ENCODE assay signal across 1 cellular context in genomic region chr10:124086787-124087671, GRCh38.
A peak's percentile ranks its signal among the peaks of the same experiment; 100 is the strongest.
TF ChIP-seq lines count a peak whose summit lies in the region.

No MANE protein-coding gene starts in this region.

TF ChIP-seq in SK-N-SH, 30 proteins besides CTCF, POLR2A, EP300 and RAD21 (continued from another document):
- no peak for TF ChIP-seq IRF3 (IDR thresholded peaks at IDR 0.05; ENCODE audit: low read depth, low read length)
- no peak for TF ChIP-seq NRF1 (IDR thresholded peaks at IDR 0.05; ENCODE audit: low read depth, low read length)
- no peak for TF ChIP-seq RFX5 (IDR thresholded peaks at IDR 0.05; ENCODE audit: low read length)
- TF ChIP-seq MXI1 (IDR thresholded peaks at IDR 0.05; ENCODE audit: low read depth, low read length): peak; percentile 20; the same call in 1 of the 2 replicates
- no peak for TF ChIP-seq YY1 (IDR thresholded peaks at IDR 0.05; ENCODE audit: low read depth)
- TF ChIP-seq REST (IDR thresholded peaks at IDR 0.05; ENCODE audit: low read depth, low read length): no peak
- TF ChIP-seq USF2 (IDR thresholded peaks at IDR 0.05; ENCODE audit: borderline replicate concordance, low read depth, low read length): no peak
- TF ChIP-seq JUND (IDR thresholded peaks at IDR 0.05): no peak
- TF ChIP-seq TAF1 (IDR thresholded peaks at IDR 0.05; ENCODE audit: borderline replicate concordance, low read depth, low read length): no peak
- TF ChIP-seq MEF2A (IDR thresholded peaks at IDR 0.05; ENCODE audit: borderline replicate concordance, low read depth): no peak
- TF ChIP-seq CHD2 (IDR thresholded peaks at IDR 0.05; ENCODE audit: low read length, partially characterized antibody): no peak
- no peak for TF ChIP-seq FOSL2 (IDR thresholded peaks at IDR 0.05; ENCODE audit: borderline replicate concordance, low read depth)
- no peak for TF ChIP-seq POLR2AphosphoS5 (IDR thresholded peaks at IDR 0.05; ENCODE audit: low read depth, low read length)
- no peak for TF ChIP-seq FOXM1 (IDR thresholded peaks at IDR 0.05; ENCODE audit: low read depth)
- TF ChIP-seq RXRA (IDR thresholded peaks at IDR 0.05; ENCODE audit: borderline replicate concordance, low read depth): no peak
- no peak for TF ChIP-seq NFIC (IDR thresholded peaks at IDR 0.05; ENCODE audit: borderline replicate concordance)
- no peak for TF ChIP-seq ELF1 (IDR thresholded peaks at IDR 0.05)
- TF ChIP-seq, protein P1, sequence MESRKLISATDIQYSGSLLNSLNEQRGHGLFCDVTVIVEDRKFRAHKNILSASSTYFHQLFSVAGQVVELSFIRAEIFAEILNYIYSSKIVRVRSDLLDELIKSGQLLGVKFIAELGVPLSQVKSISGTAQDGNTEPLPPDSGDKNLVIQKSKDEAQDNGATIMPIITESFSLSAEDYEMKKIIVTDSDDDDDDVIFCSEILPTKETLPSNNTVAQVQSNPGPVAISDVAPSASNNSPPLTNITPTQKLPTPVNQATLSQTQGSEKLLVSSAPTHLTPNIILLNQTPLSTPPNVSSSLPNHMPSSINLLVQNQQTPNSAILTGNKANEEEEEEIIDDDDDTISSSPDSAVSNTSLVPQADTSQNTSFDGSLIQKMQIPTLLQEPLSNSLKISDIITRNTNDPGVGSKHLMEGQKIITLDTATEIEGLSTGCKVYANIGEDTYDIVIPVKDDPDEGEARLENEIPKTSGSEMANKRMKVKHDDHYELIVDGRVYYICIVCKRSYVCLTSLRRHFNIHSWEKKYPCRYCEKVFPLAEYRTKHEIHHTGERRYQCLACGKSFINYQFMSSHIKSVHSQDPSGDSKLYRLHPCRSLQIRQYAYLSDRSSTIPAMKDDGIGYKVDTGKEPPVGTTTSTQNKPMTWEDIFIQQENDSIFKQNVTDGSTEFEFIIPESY (IDR thresholded peaks at IDR 0.05; ENCODE audit: borderline replicate concordance, low read depth): no peak
- no peak for TF ChIP-seq TEAD4 (IDR thresholded peaks at IDR 0.05; ENCODE audit: borderline replicate concordance, insufficient read depth)
- no peak for TF ChIP-seq FOXJ3 (CRISPR knock-in tag; IDR thresholded peaks at IDR 0.05)
- TF ChIP-seq, protein P2, sequence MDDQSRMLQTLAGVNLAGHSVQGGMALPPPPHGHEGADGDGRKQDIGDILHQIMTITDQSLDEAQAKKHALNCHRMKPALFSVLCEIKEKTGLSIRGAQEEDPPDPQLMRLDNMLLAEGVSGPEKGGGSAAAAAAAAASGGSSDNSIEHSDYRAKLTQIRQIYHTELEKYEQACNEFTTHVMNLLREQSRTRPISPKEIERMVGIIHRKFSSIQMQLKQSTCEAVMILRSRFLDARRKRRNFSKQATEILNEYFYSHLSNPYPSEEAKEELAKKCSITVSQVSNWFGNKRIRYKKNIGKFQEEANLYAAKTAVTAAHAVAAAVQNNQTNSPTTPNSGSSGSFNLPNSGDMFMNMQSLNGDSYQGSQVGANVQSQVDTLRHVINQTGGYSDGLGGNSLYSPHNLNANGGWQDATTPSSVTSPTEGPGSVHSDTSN (IDR thresholded peaks at IDR 0.05): no peak
- TF ChIP-seq GATA2 (CRISPR knock-in tag; IDR thresholded peaks at IDR 0.05): peak; percentile 52
- TF ChIP-seq USF1 (IDR thresholded peaks at IDR 0.05; ENCODE audit: borderline replicate concordance, low read depth): no peak
- 0 out of 2 replicates have a peak, but pooled peaks have one; percentile 8 for TF ChIP-seq TCF12 (IDR thresholded peaks at IDR 0.05)
- no peak for TF ChIP-seq EZH2phosphoT487 (IDR thresholded peaks at IDR 0.05; ENCODE audit: borderline replicate concordance, low read depth)
- TF ChIP-seq RCOR1 (IDR thresholded peaks at IDR 0.05; ENCODE audit: low read length): peak; percentile 90
- TF ChIP-seq SIN3A (IDR thresholded peaks at IDR 0.05; ENCODE audit: borderline replicate concordance, low read depth, low read length): no peak
- no peak for TF ChIP-seq MAX (IDR thresholded peaks at IDR 0.05; ENCODE audit: low read depth)
- no peak for TF ChIP-seq GABPA (IDR thresholded peaks at IDR 0.05; ENCODE audit: low read depth)
